24 cellular contexts compared by ENCODE assay signal in genomic region chr10:96402417-96403305, GRCh38. TPM values are rescaled to one million over a fixed set of nuclear protein-coding genes. Genes with fewer than 3 reads are reported as not detected.
DNase-seq lines count a peak whose midpoint lies in the region; ATAC-seq and TF ChIP-seq lines count a peak whose summit lies in the region.
"Had no signal": no experiment of that assay in that cellular context is flagged by ENCODE, and none has a peak within 500 bp of the region (broad histone marks: within the 10 kb centered on the region; RNA-seq: fewer than 3 reads in every experiment).

No MANE protein-coding gene starts in this region.

- H3K9me3 ChIP-seq in right atrium auricular region, result no peaks in the 10 kb centered on the region
- H3K9me3 ChIP-seq: BLaER1 treated with 17β-estradiol and CSF1 and Interleukin-3, amounts not matched to agents 10 nM and 100 nM; HAP-1; MG63; Peyer's patch had no signal

- no peak overlapping the region for H3K4me3 Mint-ChIP-seq in WTC11
- H3K4me3 Mint-ChIP-seq: CD8-positive, alpha-beta T cell; IgD-negative memory B cell had no signal

- ATAC-seq in WTC11 (peak; percentile 87), left lobe of liver (no peak)
- ATAC-seq: CD8-positive, alpha-beta T cell had no signal

- peaks cover 0 to 20% of the 10 kb centered on the region in 2 donors for H3K4me1 ChIP-seq in right atrium auricular region
- H3K4me1 ChIP-seq: BLaER1 treated with 17β-estradiol and CSF1 and Interleukin-3, amounts not matched to agents 10 nM and 100 nM; HAP-1; Peyer's patch had no signal

- intact Hi-C loops in cardiac septum (cut with DNase I), result no loop called here

- no peaks in the 10 kb centered on the region for H3K36me3 ChIP-seq in right atrium auricular region
- H3K36me3 ChIP-seq: BLaER1 treated with 17β-estradiol and CSF1 and Interleukin-3, amounts not matched to agents 10 nM and 100 nM; HAP-1; MG63; Peyer's patch had no signal

- CTCF ChIA-PET in WTC11 (lab: Charles Lee), result interaction anchor here (0.5 to 1.9 kb wide), 8 partner anchors 27 to 251 kb away, joined by 3 to 7 read pairs (median 4); partner anchors contain the start of gene TLL2

- H3K27me3 ChIP-seq in right atrium auricular region, result no peaks in the 10 kb centered on the region
- H3K27me3 ChIP-seq: BLaER1 treated with 17β-estradiol and CSF1 and Interleukin-3, amounts not matched to agents 10 nM and 100 nM; Peyer's patch had no signal

- POLR2A ChIA-PET in WTC11 (lab: Charles Lee), result no interaction called here

- H3K27ac ChIP-seq in right atrium auricular region, result no peak overlapping the region
- H3K27ac ChIP-seq: BLaER1 treated with 17β-estradiol and CSF1 and Interleukin-3, amounts not matched to agents 10 nM and 100 nM; HL-60; Peyer's patch had no signal

- peaks cover 25% of the 10 kb centered on the region for H3K4me1 Mint-ChIP-seq in WTC11
- H3K4me1 Mint-ChIP-seq: IgD-negative memory B cell had no signal

- TF ChIP-seq CTCF in right atrium auricular region (IDR thresholded peaks at IDR 0.05) (no peak), WTC11 (IDR thresholded peaks at IDR 0.05) (no peak), foreskin fibroblast (IDR thresholded peaks at IDR 0.05; ENCODE audit: low read depth, low read length) (no peak)

- H3K9me3 Mint-ChIP-seq in WTC11, result no peaks in the 10 kb centered on the region
- H3K9me3 Mint-ChIP-seq: CD8-positive, alpha-beta T cell had no signal

- no peaks in the 10 kb centered on the region for H3K36me3 Mint-ChIP-seq in WTC11
- H3K36me3 Mint-ChIP-seq: CD8-positive, alpha-beta T cell; IgD-negative memory B cell had no signal

- no peaks in the 10 kb centered on the region for H3K27me3 Mint-ChIP-seq in WTC11 (ENCODE audit: low read depth)

- DNase-seq in cardiac septum (ENCODE audit: low spot score) (peak; percentile 47), right atrium auricular region (ENCODE audit: low spot score) (no peak), WTC11 (ENCODE audit: low spot score) (peak; percentile 36), left lobe of liver (ENCODE audit: low spot score) (peak; percentile 33), foreskin fibroblast (no peak), DMS 273 (lab: John Stamatoyannopoulos, UW; ENCODE audit: unreplicated experiment) (no peak), NCI-H2196 treated with DMSO at 0.1 percent for 48 hours (lab: John Stamatoyannopoulos, UW; ENCODE audit: unreplicated experiment) (no peak)
- DNase-seq: Calu3; CD8-positive, alpha-beta T cell; Kasumi-1; MG63; NCI-H1092 treated with DMSO at 0.1 percent for 48 hours; NCI-H1694 treated with DMSO at 0.1 percent for 48 hours; NCI-H2107; NCI-H226; NCI-H524; Peyer's patch had no signal

- peak overlapping the region; percentile 82; the same call in 1 of the 2 replicates for H3K27ac Mint-ChIP-seq in WTC11
- H3K27ac Mint-ChIP-seq: CD8-positive, alpha-beta T cell had no signal

- H3K4me3 ChIP-seq in right atrium auricular region (no peak overlapping the region), foreskin fibroblast (ENCODE audit: low read depth in 1 of 2, low read length in 2 of 2) (no peak overlapping the region)
- H3K4me3 ChIP-seq: BLaER1 treated with 17β-estradiol and CSF1 and Interleukin-3, amounts not matched to agents 10 nM and 100 nM; HAP-1; MG63; Peyer's patch had no signal

TF ChIP-seq in WTC11, 78 proteins besides CTCF, POLR2A, EP300 and RAD21 (continues in another document):
- TF ChIP-seq, protein P1, sequence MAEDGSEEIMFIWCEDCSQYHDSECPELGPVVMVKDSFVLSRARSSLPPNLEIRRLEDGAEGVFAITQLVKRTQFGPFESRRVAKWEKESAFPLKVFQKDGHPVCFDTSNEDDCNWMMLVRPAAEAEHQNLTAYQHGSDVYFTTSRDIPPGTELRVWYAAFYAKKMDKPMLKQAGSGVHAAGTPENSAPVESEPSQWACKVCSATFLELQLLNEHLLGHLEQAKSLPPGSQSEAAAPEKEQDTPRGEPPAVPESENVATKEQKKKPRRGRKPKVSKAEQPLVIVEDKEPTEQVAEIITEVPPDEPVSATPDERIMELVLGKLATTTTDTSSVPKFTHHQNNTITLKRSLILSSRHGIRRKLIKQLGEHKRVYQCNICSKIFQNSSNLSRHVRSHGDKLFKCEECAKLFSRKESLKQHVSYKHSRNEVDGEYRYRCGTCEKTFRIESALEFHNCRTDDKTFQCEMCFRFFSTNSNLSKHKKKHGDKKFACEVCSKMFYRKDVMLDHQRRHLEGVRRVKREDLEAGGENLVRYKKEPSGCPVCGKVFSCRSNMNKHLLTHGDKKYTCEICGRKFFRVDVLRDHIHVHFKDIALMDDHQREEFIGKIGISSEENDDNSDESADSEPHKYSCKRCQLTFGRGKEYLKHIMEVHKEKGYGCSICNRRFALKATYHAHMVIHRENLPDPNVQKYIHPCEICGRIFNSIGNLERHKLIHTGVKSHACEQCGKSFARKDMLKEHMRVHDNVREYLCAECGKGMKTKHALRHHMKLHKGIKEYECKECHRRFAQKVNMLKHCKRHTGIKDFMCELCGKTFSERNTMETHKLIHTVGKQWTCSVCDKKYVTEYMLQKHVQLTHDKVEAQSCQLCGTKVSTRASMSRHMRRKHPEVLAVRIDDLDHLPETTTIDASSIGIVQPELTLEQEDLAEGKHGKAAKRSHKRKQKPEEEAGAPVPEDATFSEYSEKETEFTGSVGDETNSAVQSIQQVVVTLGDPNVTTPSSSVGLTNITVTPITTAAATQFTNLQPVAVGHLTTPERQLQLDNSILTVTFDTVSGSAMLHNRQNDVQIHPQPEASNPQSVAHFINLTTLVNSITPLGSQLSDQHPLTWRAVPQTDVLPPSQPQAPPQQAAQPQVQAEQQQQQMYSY (CRISPR knock-in tag; IDR thresholded peaks at IDR 0.05), result no peak
- TF ChIP-seq ESRRA (CRISPR knock-in tag; IDR thresholded peaks at IDR 0.05; ENCODE audit: borderline replicate concordance), result no peak
- TF ChIP-seq OVOL2 (CRISPR knock-in tag; IDR thresholded peaks at IDR 0.05; ENCODE audit: borderline replicate concordance), result no peak
- TF ChIP-seq PRRX2 (CRISPR knock-in tag; IDR thresholded peaks at IDR 0.05), result no peak
- no peak for TF ChIP-seq NFYB (CRISPR knock-in tag; conservative IDR thresholded peaks at IDR 0.05; ENCODE audit: low read depth)
- TF ChIP-seq ZNF263 (CRISPR knock-in tag; IDR thresholded peaks at IDR 0.05; ENCODE audit: low read depth), result no peak
- no peak for TF ChIP-seq ZNF232 (CRISPR knock-in tag; IDR thresholded peaks at IDR 0.05)
- TF ChIP-seq MAX (CRISPR knock-in tag; IDR thresholded peaks at IDR 0.05), result no peak
- TF ChIP-seq, protein P2, sequence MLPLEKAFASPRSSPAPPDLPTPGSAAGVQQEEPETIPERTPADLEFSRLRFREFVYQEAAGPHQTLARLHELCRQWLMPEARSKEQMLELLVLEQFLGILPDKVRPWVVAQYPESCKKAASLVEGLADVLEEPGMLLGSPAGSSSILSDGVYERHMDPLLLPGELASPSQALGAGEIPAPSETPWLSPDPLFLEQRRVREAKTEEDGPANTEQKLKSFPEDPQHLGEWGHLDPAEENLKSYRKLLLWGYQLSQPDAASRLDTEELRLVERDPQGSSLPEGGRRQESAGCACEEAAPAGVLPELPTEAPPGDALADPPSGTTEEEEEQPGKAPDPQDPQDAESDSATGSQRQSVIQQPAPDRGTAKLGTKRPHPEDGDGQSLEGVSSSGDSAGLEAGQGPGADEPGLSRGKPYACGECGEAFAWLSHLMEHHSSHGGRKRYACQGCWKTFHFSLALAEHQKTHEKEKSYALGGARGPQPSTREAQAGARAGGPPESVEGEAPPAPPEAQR (CRISPR knock-in tag; IDR thresholded peaks at IDR 0.05), result no peak
- TF ChIP-seq, protein P3, sequence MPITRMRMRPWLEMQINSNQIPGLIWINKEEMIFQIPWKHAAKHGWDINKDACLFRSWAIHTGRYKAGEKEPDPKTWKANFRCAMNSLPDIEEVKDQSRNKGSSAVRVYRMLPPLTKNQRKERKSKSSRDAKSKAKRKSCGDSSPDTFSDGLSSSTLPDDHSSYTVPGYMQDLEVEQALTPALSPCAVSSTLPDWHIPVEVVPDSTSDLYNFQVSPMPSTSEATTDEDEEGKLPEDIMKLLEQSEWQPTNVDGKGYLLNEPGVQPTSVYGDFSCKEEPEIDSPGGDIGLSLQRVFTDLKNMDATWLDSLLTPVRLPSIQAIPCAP (CRISPR knock-in tag; IDR thresholded peaks at IDR 0.05), result no peak
- TF ChIP-seq ZNF423 (CRISPR knock-in tag; IDR thresholded peaks at IDR 0.05), result no peak
- TF ChIP-seq, protein P4, sequence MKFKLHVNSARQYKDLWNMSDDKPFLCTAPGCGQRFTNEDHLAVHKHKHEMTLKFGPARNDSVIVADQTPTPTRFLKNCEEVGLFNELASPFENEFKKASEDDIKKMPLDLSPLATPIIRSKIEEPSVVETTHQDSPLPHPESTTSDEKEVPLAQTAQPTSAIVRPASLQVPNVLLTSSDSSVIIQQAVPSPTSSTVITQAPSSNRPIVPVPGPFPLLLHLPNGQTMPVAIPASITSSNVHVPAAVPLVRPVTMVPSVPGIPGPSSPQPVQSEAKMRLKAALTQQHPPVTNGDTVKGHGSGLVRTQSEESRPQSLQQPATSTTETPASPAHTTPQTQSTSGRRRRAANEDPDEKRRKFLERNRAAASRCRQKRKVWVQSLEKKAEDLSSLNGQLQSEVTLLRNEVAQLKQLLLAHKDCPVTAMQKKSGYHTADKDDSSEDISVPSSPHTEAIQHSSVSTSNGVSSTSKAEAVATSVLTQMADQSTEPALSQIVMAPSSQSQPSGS (CRISPR knock-in tag; IDR thresholded peaks at IDR 0.05; ENCODE audit: borderline replicate concordance, low read depth), result no peak
- no peak for TF ChIP-seq GABPB1 (CRISPR knock-in tag; IDR thresholded peaks at IDR 0.05)
- TF ChIP-seq MXD4 (CRISPR knock-in tag; IDR thresholded peaks at IDR 0.05; ENCODE audit: borderline replicate concordance), result no peak
- no peak for TF ChIP-seq ATF6 (CRISPR knock-in tag; IDR thresholded peaks at IDR 0.05)

RNA-seq across cellular contexts. Expression of gene OPALIN, which starts 43.9 kb away (rescaled TPM):
- total RNA-seq in cardiac septum, result not detected
- not detected for total RNA-seq in right atrium auricular region
- total RNA-seq in WTC11 (2021), result 0.04 TPM in 1 of 3 replicates, not detected in the others
- total RNA-seq in left lobe of liver, result not detected
- total RNA-seq: A673; Calu3; CD8-positive, alpha-beta T cell; HT1080; Peyer's patch; SK-MEL-5 had no signal

Comparison
In these comparisons a context has a peak if more than half of its experiments do, and no peak if none do; other contexts are left out.
1. DNase-seq: peak in cardiac septum (single experiment), WTC11 (single experiment) and left lobe of liver (single experiment); none in right atrium auricular region (single experiment), foreskin fibroblast (0 of 2), DMS 273 (single experiment) and NCI-H2196 treated with DMSO at 0.1 percent for 48 hours (single experiment).